ENCODE assay signal across 13 cellular contexts in the genomic region with DNA sequence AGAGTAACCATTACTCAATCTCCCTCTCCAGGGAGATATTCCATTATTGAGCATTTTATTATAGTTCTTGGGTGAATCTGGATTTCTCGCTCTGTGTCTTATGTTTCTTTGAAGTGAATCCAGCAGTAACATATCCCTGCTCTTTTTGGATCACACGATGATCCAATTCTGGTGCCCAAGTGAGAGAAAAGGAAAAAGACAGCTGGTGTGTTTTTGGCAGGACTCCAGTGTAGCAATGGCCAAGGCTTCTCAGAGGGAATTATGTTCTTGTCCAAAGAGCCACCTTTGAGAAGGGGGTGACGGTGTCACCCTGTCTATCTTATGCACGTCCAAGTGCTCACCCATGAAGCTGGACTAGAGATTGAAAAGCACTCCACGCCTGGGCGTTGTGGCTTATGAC.
DNase-seq lines count a peak whose midpoint lies in the region; ATAC-seq and TF ChIP-seq lines count a peak whose summit lies in the region.
"Had no signal": no experiment of that assay in that cellular context is flagged by ENCODE, and none has a peak within 500 bp of the region (broad histone marks: within the 10 kb centered on the region; RNA-seq: fewer than 3 reads in every experiment).

No MANE protein-coding gene starts in this region.

- H3K4me2 ChIP-seq in GM23338, result peak overlapping the region; percentile 30

- CTCF ChIA-PET in WTC11 (lab: Charles Lee), result interaction anchor here (0.7 to 3.3 kb wide), 13 partner anchors 35 to 191 kb away, joined by 3 to 41 read pairs (median 5); no protein-coding TSS in a partner anchor

- H3K27ac ChIP-seq in GM23338 (ENCODE audit: low read depth), result peak overlapping the region; percentile 95
- H3K27ac ChIP-seq: suprapubic skin had no signal

- H3K36me3 Mint-ChIP-seq in GM23338 (ENCODE audit: low read depth) (peaks cover 3% of the 10 kb centered on the region), WTC11 (no peaks in the 10 kb centered on the region)
- H3K36me3 Mint-ChIP-seq in activated T-helper 17 cell treated with anti-CD3 and anti-CD28 coated beads, Interleukin-2, amount 50 U/mL, for 72 hours (ENCODE audit: low read depth), result no peaks in the 10 kb centered on the region
- H3K36me3 Mint-ChIP-seq: activated naive CD8-positive, alpha-beta T cell; memory B cell had no signal

- TF ChIP-seq CTCF in GM23338 (conservative IDR thresholded peaks at IDR 0.05; ENCODE audit: low read depth in 2 of 2), result no peak
- TF ChIP-seq CTCF in WTC11 (IDR thresholded peaks at IDR 0.05), result no peak

- H3K4me3 Mint-ChIP-seq in GM23338, result no peak overlapping the region; the same call in 2 of the 3 replicates
- no peak overlapping the region for H3K4me3 Mint-ChIP-seq in WTC11
- H3K4me3 Mint-ChIP-seq in activated T-helper 17 cell treated with anti-CD3 and anti-CD28 coated beads, Interleukin-2, amount 50 U/mL, for 72 hours, result no peak overlapping the region
- H3K4me3 Mint-ChIP-seq: activated naive CD8-positive, alpha-beta T cell; memory B cell had no signal

- H3K9me3 Mint-ChIP-seq in GM23338 (no peaks in the 10 kb centered on the region; the same call in 2 of the 3 replicates), WTC11 (no peaks in the 10 kb centered on the region)
- H3K9me3 Mint-ChIP-seq in activated T-helper 17 cell treated with anti-CD3 and anti-CD28 coated beads, Interleukin-2, amount 50 U/mL, for 72 hours, result no peaks in the 10 kb centered on the region
- H3K9me3 Mint-ChIP-seq: memory B cell had no signal

- peak overlapping the region; percentile 72; the same call in 1 of the 2 replicates for H2AFZ ChIP-seq in GM23338

- DNase-seq in Ammon's horn (ENCODE audit: low spot score) (peak; percentile 11), GM23338 (ENCODE audit: low spot score) (no peak), WTC11 (ENCODE audit: low spot score) (no peak), middle frontal gyrus (ENCODE audit: extremely low spot score, low spot score) (peak; percentile 31), NCI-H2107 (lab: John Stamatoyannopoulos, UW) (no peak), NCI-H1105 treated with DMSO at 0.1 percent for 48 hours (lab: John Stamatoyannopoulos, UW) (no peak)
- DNase-seq: effector memory CD4-positive, alpha-beta T cell; NCI-H748 treated with DMSO at 0.1 percent for 48 hours had no signal

- H3K27me3 ChIP-seq in GM23338 (ENCODE audit: insufficient read depth), result no peaks in the 10 kb centered on the region
- H3K27me3 ChIP-seq: suprapubic skin had no signal

- H3K4me1 ChIP-seq in GM23338 (ENCODE audit: insufficient read depth), result peaks cover 29% of the 10 kb centered on the region

- ATAC-seq in GM23338, result peak; percentile 14; the same call in 2 of the 3 replicates
- ATAC-seq in WTC11, result no peak
- no peak for ATAC-seq in activated T-helper 17 cell treated with anti-CD3 and anti-CD28 coated beads, Interleukin-2, amount 50 U/mL, for 72 hours (replicated peaks)
- no peak for ATAC-seq in GM19035 (IDR thresholded peaks at IDR 0.05; ENCODE audit: unreplicated experiment)

- H3K36me3 ChIP-seq in GM23338 (ENCODE audit: insufficient read depth), result no peaks in the 10 kb centered on the region
- H3K36me3 ChIP-seq: suprapubic skin had no signal

- H3K79me2 ChIP-seq in GM23338 (replicated peaks; ENCODE audit: insufficient read depth), result no peaks in the 10 kb centered on the region

- H3K4me1 Mint-ChIP-seq in GM23338 (peaks cover 38% of the 10 kb centered on the region), WTC11 (peaks cover 46% of the 10 kb centered on the region)
- H3K4me1 Mint-ChIP-seq in activated T-helper 17 cell treated with anti-CD3 and anti-CD28 coated beads, Interleukin-2, amount 50 U/mL, for 72 hours, result peaks cover 16% of the 10 kb centered on the region

- peaks cover 8% of the 10 kb centered on the region for H3F3A ChIP-seq in GM23338 (replicated peaks; ENCODE audit: low read depth)

- H3K9me2 ChIP-seq in GM23338 (ENCODE audit: insufficient read depth), result peaks cover 8% of the 10 kb centered on the region; the same call in 1 of the 2 replicates

- POLR2A ChIA-PET in WTC11 (lab: Charles Lee), result interaction anchor here (0.9 kb wide), 1 partner anchor 277 kb away, joined by 5 read pairs; no protein-coding TSS in a partner anchor

- H3K4me3 ChIP-seq in GM23338, result no peak overlapping the region
- H3K4me3 ChIP-seq: suprapubic skin had no signal

- H3K27ac Mint-ChIP-seq in GM23338, result peak overlapping the region; percentile 93
- H3K27ac Mint-ChIP-seq in WTC11, result peak overlapping the region; percentile 84
- no peak overlapping the region for H3K27ac Mint-ChIP-seq in activated T-helper 17 cell treated with anti-CD3 and anti-CD28 coated beads, Interleukin-2, amount 50 U/mL, for 72 hours
- H3K27ac Mint-ChIP-seq: activated naive CD8-positive, alpha-beta T cell; memory B cell had no signal

- H3K27me3 Mint-ChIP-seq in GM23338 (ENCODE audit: insufficient read depth, low read depth, poor library complexity) (peaks cover 20% of the 10 kb centered on the region), WTC11 (ENCODE audit: low read depth) (no peaks in the 10 kb centered on the region)
- no peaks in the 10 kb centered on the region for H3K27me3 Mint-ChIP-seq in activated T-helper 17 cell treated with anti-CD3 and anti-CD28 coated beads, Interleukin-2, amount 50 U/mL, for 72 hours
- H3K27me3 Mint-ChIP-seq: activated naive CD8-positive, alpha-beta T cell had no signal

- H4K20me1 ChIP-seq in GM23338 (replicated peaks; ENCODE audit: insufficient read depth), result no peaks in the 10 kb centered on the region

TF ChIP-seq in GM23338, 12 proteins besides CTCF, POLR2A, EP300 and RAD21:
- TF ChIP-seq ZNF331 (CRISPR knock-in tag; IDR thresholded peaks at IDR 0.05; ENCODE audit: low read depth), result no peak
- no peak for TF ChIP-seq POLR2AphosphoS5 (IDR thresholded peaks at IDR 0.05; ENCODE audit: low read depth)
- no peak for TF ChIP-seq ZNF114 (CRISPR knock-in tag; IDR thresholded peaks at IDR 0.05)
- TF ChIP-seq JUNB (IDR thresholded peaks at IDR 0.05; ENCODE audit: unreplicated experiment), result no peak
TF ChIP-seq in GM23338: peak in this region for 0.

TF ChIP-seq in WTC11, 78 proteins besides CTCF, POLR2A, EP300 and RAD21:
- TF ChIP-seq, protein P1, sequence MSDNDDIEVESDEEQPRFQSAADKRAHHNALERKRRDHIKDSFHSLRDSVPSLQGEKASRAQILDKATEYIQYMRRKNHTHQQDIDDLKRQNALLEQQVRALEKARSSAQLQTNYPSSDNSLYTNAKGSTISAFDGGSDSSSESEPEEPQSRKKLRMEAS (CRISPR knock-in tag; IDR thresholded peaks at IDR 0.05), result no peak
- TF ChIP-seq HMGA2 (CRISPR knock-in tag; IDR thresholded peaks at IDR 0.05) (no peak), NR1H2 (CRISPR knock-in tag; IDR thresholded peaks at IDR 0.05) (no peak), ZNF263 (CRISPR knock-in tag; IDR thresholded peaks at IDR 0.05; ENCODE audit: low read depth) (no peak), MYBL2 (CRISPR knock-in tag; IDR thresholded peaks at IDR 0.05) (no peak), ATF3 (CRISPR knock-in tag; conservative IDR thresholded peaks at IDR 0.05) (no peak), ZNF671 (CRISPR knock-in tag; IDR thresholded peaks at IDR 0.05) (no peak), ZNF232 (CRISPR knock-in tag; IDR thresholded peaks at IDR 0.05) (no peak), ATF1 (CRISPR knock-in tag; IDR thresholded peaks at IDR 0.05) (no peak), MXD4 (CRISPR knock-in tag; IDR thresholded peaks at IDR 0.05; ENCODE audit: borderline replicate concordance) (no peak), RORB (CRISPR knock-in tag; IDR thresholded peaks at IDR 0.05) (no peak), JAZF1 (CRISPR knock-in tag; IDR thresholded peaks at IDR 0.05) (no peak), NFATC4 (CRISPR knock-in tag; IDR thresholded peaks at IDR 0.05) (no peak), ZNF219 (CRISPR knock-in tag; IDR thresholded peaks at IDR 0.05; ENCODE audit: borderline replicate concordance) (no peak)
- TF ChIP-seq, protein P2, sequence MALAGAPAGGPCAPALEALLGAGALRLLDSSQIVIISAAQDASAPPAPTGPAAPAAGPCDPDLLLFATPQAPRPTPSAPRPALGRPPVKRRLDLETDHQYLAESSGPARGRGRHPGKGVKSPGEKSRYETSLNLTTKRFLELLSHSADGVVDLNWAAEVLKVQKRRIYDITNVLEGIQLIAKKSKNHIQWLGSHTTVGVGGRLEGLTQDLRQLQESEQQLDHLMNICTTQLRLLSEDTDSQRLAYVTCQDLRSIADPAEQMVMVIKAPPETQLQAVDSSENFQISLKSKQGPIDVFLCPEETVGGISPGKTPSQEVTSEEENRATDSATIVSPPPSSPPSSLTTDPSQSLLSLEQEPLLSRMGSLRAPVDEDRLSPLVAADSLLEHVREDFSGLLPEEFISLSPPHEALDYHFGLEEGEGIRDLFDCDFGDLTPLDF (CRISPR knock-in tag; IDR thresholded peaks at IDR 0.05), result no peak
- TF ChIP-seq, protein P3, sequence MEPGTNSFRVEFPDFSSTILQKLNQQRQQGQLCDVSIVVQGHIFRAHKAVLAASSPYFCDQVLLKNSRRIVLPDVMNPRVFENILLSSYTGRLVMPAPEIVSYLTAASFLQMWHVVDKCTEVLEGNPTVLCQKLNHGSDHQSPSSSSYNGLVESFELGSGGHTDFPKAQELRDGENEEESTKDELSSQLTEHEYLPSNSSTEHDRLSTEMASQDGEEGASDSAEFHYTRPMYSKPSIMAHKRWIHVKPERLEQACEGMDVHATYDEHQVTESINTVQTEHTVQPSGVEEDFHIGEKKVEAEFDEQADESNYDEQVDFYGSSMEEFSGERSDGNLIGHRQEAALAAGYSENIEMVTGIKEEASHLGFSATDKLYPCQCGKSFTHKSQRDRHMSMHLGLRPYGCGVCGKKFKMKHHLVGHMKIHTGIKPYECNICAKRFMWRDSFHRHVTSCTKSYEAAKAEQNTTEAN (CRISPR knock-in tag; IDR thresholded peaks at IDR 0.05), result no peak
TF ChIP-seq in WTC11: peak in this region for 0.

Comparison
In these comparisons a context has a peak if more than half of its experiments do, and no peak if none do; other contexts are left out.
1. DNase-seq: peak in Ammon's horn (single experiment) and middle frontal gyrus (single experiment); none in GM23338 (single experiment), WTC11 (single experiment), NCI-H2107 (single experiment) and NCI-H1105 treated with DMSO at 0.1 percent for 48 hours (single experiment).